In the genomic region with DNA sequence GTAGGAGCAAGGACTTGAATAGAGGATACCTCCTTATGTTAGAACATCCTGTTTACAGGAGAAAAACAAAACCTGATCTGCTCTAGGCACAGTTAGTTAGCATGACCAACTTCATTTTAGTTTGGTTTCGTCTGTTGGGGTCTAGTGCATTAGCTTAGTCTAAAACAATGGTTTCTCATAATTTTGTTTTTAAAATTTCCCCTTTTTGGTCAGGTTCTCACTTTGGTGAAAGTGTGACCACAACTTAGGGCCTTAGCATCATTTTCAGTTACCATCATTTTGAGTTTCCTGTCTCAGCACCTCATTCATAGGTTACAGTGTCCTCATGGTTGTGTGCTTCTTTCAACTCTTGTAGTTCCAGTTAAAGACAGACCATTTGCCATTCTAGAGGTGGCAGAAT, we compare ENCODE assay signal across 15 cellular contexts.
A peak's percentile ranks its signal among the peaks of the same experiment; 100 is the strongest.
DNase-seq lines count a peak whose midpoint lies in the region; ATAC-seq and TF ChIP-seq lines count a peak whose summit lies in the region.
"Had no signal": no experiment of that assay in that cellular context is flagged by ENCODE, and none has a peak within 500 bp of the region (broad histone marks: within the 10 kb centered on the region; RNA-seq: fewer than 3 reads in every experiment).

No MANE protein-coding gene starts in this region.

- 53 to 78% (median 54%) methylated on average over 1 of the region's 1 CpG for WGBS in heart left ventricle, 4 donors

- peaks cover 0 to 25% (median 1%) of the 10 kb centered on the region in 12 donors for H3K9me3 ChIP-seq in heart left ventricle

- TF ChIP-seq CTCF in heart left ventricle (IDR thresholded peaks at IDR 0.05): no peak

- TF ChIP-seq POLR2A in heart left ventricle (IDR thresholded peaks at IDR 0.05): no peak

- intact Hi-C loops in heart left ventricle (cut with DNase I): no loop called here

- no peaks in the 10 kb centered on the region for H3K27me3 ChIP-seq in heart left ventricle
- H3K27me3 ChIP-seq: hepatocyte had no signal

- no peak overlapping the region for H3K27ac ChIP-seq in heart left ventricle
- H3K27ac ChIP-seq: coronary artery, hepatocyte, WERI-Rb-1 had no signal

- ATAC-seq in GM18517 (IDR thresholded peaks at IDR 0.05; ENCODE audit: unreplicated experiment) (peak; percentile 57), GM19463 (IDR thresholded peaks at IDR 0.05; ENCODE audit: unreplicated experiment) (peak; percentile 71), HG02870 (IDR thresholded peaks at IDR 0.05; ENCODE audit: unreplicated experiment) (peak; percentile 78), HG03442 (IDR thresholded peaks at IDR 0.05; ENCODE audit: unreplicated experiment) (peak; percentile 82), heart left ventricle (no peak)
- ATAC-seq: sciatic nerve had no signal

- DNase-seq in occipital lobe (lab: John Stamatoyannopoulos, UW) (no peak), COLO829 (ENCODE audit: low spot score) (no peak), NCI-H187 (lab: John Stamatoyannopoulos, UW) (no peak), heart left ventricle (no peak)
- DNase-seq: activated CD4-positive, alpha-beta memory T cell treated with anti-CD3 and anti-CD28 coated beads, Interleukin-2, amount 10 ng/mL, durations not matched to agents 7 days and 5 days; activated T-cell treated with anti-CD3 and anti-CD28 coated beads, Interleukin-2, amount 50 U/mL, for 48 hours; NCI-H1436; WERI-Rb-1 had no signal

- H3K4me3 ChIP-seq in heart left ventricle: no peak overlapping the region
- H3K4me3 ChIP-seq: coronary artery, hepatocyte had no signal

- no peaks in the 10 kb centered on the region for H3K4me1 ChIP-seq in heart left ventricle

- H3K36me3 ChIP-seq in heart left ventricle: no peaks in the 10 kb centered on the region
- H3K36me3 ChIP-seq: WERI-Rb-1 had no signal

Comparison
In these comparisons a context has a peak if more than half of its experiments do, and no peak if none do; other contexts are left out.
1. ATAC-seq: peak in GM18517 (single experiment), GM19463 (single experiment), HG02870 (single experiment) and HG03442 (single experiment); none in heart left ventricle (0 of 4).